19 cellular contexts compared by ENCODE assay signal in the genomic region with DNA sequence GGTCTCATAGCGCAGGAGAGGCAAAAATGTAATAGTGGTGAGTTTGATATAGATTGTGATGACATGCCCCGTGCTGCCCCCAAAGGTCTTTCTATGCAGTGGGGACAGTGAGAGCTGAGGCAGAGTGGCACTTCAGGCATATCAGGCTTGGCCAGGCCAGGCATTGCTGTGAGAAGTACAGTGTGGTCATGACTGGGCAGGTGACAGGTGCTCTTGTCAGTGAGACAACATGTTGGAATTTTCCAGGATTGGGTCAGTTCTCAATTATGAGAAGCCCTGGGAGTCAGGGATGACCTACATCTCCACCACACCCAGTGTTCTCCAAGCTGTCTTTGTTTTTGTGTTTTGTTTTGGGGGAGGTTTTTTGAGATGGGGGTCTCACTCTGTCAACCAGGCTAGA.
"Had no signal": no experiment of that assay in that cellular context is flagged by ENCODE, and none has a peak within 500 bp of the region (broad histone marks: within the 10 kb centered on the region; RNA-seq: fewer than 3 reads in every experiment).

No MANE protein-coding gene starts in this region.

- H3K36me3 ChIP-seq: ovary, prostate gland had no signal

- H3K27me3 Mint-ChIP-seq: activated CD4-positive, alpha-beta memory T cell treated with anti-CD3 and anti-CD28 coated beads for 36 hours; activated naive CD4-positive, alpha-beta T cell treated with anti-CD3 and anti-CD28 coated beads, Interleukin-2, amount 50 U/mL, for 24 hours; brain; naive B cell had no signal

- H3K9me3 ChIP-seq: esophagus squamous epithelium, gastrocnemius medialis, lower lobe of right lung, ovary, prostate gland, upper lobe of right lung had no signal

- H3K27me3 ChIP-seq: esophagus squamous epithelium, gastrocnemius medialis, ovary, upper lobe of right lung had no signal

- H3K4me3 Mint-ChIP-seq: activated CD4-positive, alpha-beta memory T cell treated with anti-CD3 and anti-CD28 coated beads for 36 hours; activated naive CD4-positive, alpha-beta T cell treated with anti-CD3 and anti-CD28 coated beads, Interleukin-2, amount 50 U/mL, for 24 hours; T-helper 1 cell treated with Interleukin-12 subunit alpha and Interleukin-12 subunit beta and Interleukin-4 antibody, amounts not matched to agents 30 μg/mL and 1 μg/mL, for 36 hours had no signal

- DNase-seq: activated CD4-positive, alpha-beta memory T cell treated with anti-CD3 and anti-CD28 coated beads for 36 hours; activated CD4-positive, alpha-beta T cell treated with anti-CD3 and anti-CD28 coated beads for 48 hours; activated CD4-positive, CD25-positive, alpha-beta regulatory T cell; activated gamma-delta T cell; esophagus squamous epithelium; gastrocnemius medialis; head of caudate nucleus; hypothalamus; islet precursor cell; lower lobe of right lung; naive B cell; stimulated activated CD4-positive, alpha-beta T cell treated with anti-CD3 and anti-CD28 coated beads, Interleukin-2, amount 100 ng/mL, for 48 hours; stimulated activated naive CD4-positive, alpha-beta T cell treated with Interleukin-2 at 50 U/mL for 16 hours; upper lobe of right lung had no signal

- H3K36me3 Mint-ChIP-seq: activated naive CD4-positive, alpha-beta T cell treated with anti-CD3 and anti-CD28 coated beads, Interleukin-2, amount 50 U/mL, for 24 hours had no signal

- H3K4me3 ChIP-seq: esophagus squamous epithelium, gastrocnemius medialis, lower lobe of right lung, ovary, prostate gland, upper lobe of right lung had no signal

- H3K27ac ChIP-seq: esophagus squamous epithelium, lower lobe of right lung, ovary, prostate gland, upper lobe of right lung had no signal

- H3K9me3 Mint-ChIP-seq: activated CD4-positive, alpha-beta memory T cell treated with anti-CD3 and anti-CD28 coated beads for 36 hours; activated naive CD4-positive, alpha-beta T cell treated with anti-CD3 and anti-CD28 coated beads, Interleukin-2, amount 50 U/mL, for 24 hours; brain; naive B cell; T-helper 1 cell treated with Interleukin-12 subunit alpha and Interleukin-12 subunit beta and Interleukin-4 antibody, amounts not matched to agents 30 μg/mL and 1 μg/mL, for 36 hours had no signal

- H3K27ac Mint-ChIP-seq: activated CD4-positive, alpha-beta memory T cell treated with anti-CD3 and anti-CD28 coated beads for 36 hours; activated naive CD4-positive, alpha-beta T cell treated with anti-CD3 and anti-CD28 coated beads, Interleukin-2, amount 50 U/mL, for 24 hours; T-helper 1 cell treated with Interleukin-12 subunit alpha and Interleukin-12 subunit beta and Interleukin-4 antibody, amounts not matched to agents 30 μg/mL and 1 μg/mL, for 36 hours had no signal
